ENCODE assay signal across 8 cellular contexts in genomic region chr22:43001271-43002197, GRCh38. TPM values are rescaled to one million over a fixed set of nuclear protein-coding genes. Genes with fewer than 3 reads are reported as not detected.
A peak's percentile ranks its signal among the peaks of the same experiment; 100 is the strongest.
DNase-seq lines count a peak whose midpoint lies in the region; ATAC-seq and TF ChIP-seq lines count a peak whose summit lies in the region.

No MANE protein-coding gene starts in this region.

- TF ChIP-seq POLR2A in lower leg skin (IDR thresholded peaks at IDR 0.05) = no peak

- POLR2A ChIA-PET in activated CD4-positive, alpha-beta memory T cell treated with anti-CD3 and anti-CD28 coated beads for 36 hours (lab: Charles Lee) = interaction anchor here (1.5 to 3.0 kb wide), 2 partner anchors 12 to 14 kb away, joined by 5 to 12 read pairs; no protein-coding TSS in a partner anchor

- CTCF ChIA-PET in activated CD4-positive, alpha-beta memory T cell treated with anti-CD3 and anti-CD28 coated beads for 36 hours (lab: Charles Lee) = interaction anchor here (1.1 to 2.6 kb wide), 4 partner anchors 13 to 107 kb away, joined by 3 to 8 read pairs (median 4); partner anchors contain the start of gene PACSIN2

- no peaks in the 10 kb centered on the region for H3K27me3 ChIP-seq in HUES48 (ENCODE audit: control insufficient read depth, insufficient read depth, low read length)
- no peaks in the 10 kb centered on the region for H3K27me3 ChIP-seq in left ventricle myocardium inferior (ENCODE audit: low read depth)
- H3K27me3 ChIP-seq in smooth muscle cell (ENCODE audit: low read depth) = no peaks in the 10 kb centered on the region

- H3K36me3 ChIP-seq in HUES48 (ENCODE audit: control insufficient read depth, insufficient read depth, low read length) (0 out of 2 replicates have a peak, but pooled peaks cover 3% of the 10 kb centered on the region), left ventricle myocardium inferior (no peaks in the 10 kb centered on the region), smooth muscle cell (ENCODE audit: low read depth) (no peaks in the 10 kb centered on the region)

- no peak overlapping the region for H3K9ac ChIP-seq in HUES48 (ENCODE audit: low read depth, low read length)
- H3K9ac ChIP-seq in smooth muscle cell (ENCODE audit: low read depth) = peak overlapping the region; percentile 27

- TF ChIP-seq CTCF in left ventricle myocardium inferior (IDR thresholded peaks at IDR 0.05; ENCODE audit: borderline replicate concordance) (no peak), smooth muscle cell (IDR thresholded peaks at IDR 0.05; ENCODE audit: borderline replicate concordance, insufficient read depth, poor library complexity, severe bottlenecking) (no peak), lower leg skin (IDR thresholded peaks at IDR 0.05) (no peak)

- H3K4me1 Mint-ChIP-seq in activated CD4-positive, alpha-beta memory T cell treated with anti-CD3 and anti-CD28 coated beads for 36 hours (ENCODE audit: low read depth) = peaks cover 86% of the 10 kb centered on the region

- WGBS in smooth muscle cell (ENCODE audit: low lambda C conversion rate) = 68% methylated on average over 3 of the region's 3 CpGs
- WGBS in lower leg skin, 2 donors = 45 to 66% methylated on average over 2 to 3 of the region's 3 CpGs

- no peak overlapping the region for H3K27ac Mint-ChIP-seq in activated CD4-positive, alpha-beta memory T cell treated with anti-CD3 and anti-CD28 coated beads for 36 hours

- 0 out of 2 replicates have a peak, but pooled peaks cover 3% of the 10 kb centered on the region for H3K9me3 ChIP-seq in HUES48 (ENCODE audit: control insufficient read depth, insufficient read depth, low read length)
- H3K9me3 ChIP-seq in left ventricle myocardium inferior (replicated peaks) = peaks cover 9% of the 10 kb centered on the region
- no peaks in the 10 kb centered on the region for H3K9me3 ChIP-seq in smooth muscle cell (replicated peaks; ENCODE audit: low read depth)

- no peaks in the 10 kb centered on the region for H3K36me3 Mint-ChIP-seq in activated CD4-positive, alpha-beta memory T cell treated with anti-CD3 and anti-CD28 coated beads for 36 hours

- peak overlapping the region; percentile 73 for H3K4me2 ChIP-seq in smooth muscle cell

- H3K4me3 Mint-ChIP-seq in activated CD4-positive, alpha-beta memory T cell treated with anti-CD3 and anti-CD28 coated beads for 36 hours = no peak overlapping the region

- H3K79me2 ChIP-seq in smooth muscle cell (ENCODE audit: low read depth) = peaks cover 95% of the 10 kb centered on the region

- peak; percentile 25 for DNase-seq in activated CD4-positive, alpha-beta memory T cell treated with anti-CD3 and anti-CD28 coated beads for 36 hours
- DNase-seq in left ventricle myocardium inferior = no peak
- no peak for DNase-seq in smooth muscle cell (lab: John Stamatoyannopoulos, UW; ENCODE audit: unreplicated experiment)
- DNase-seq in lower leg skin (ENCODE audit: low spot score in 2 of 2) = no peak
- DNase-seq in ecto neural progenitor cell (ENCODE audit: low spot score) = no peak

- peaks cover 16% of the 10 kb centered on the region for H3F3A ChIP-seq in smooth muscle cell (ENCODE audit: low read depth)

- H3K9me3 Mint-ChIP-seq in activated CD4-positive, alpha-beta memory T cell treated with anti-CD3 and anti-CD28 coated beads for 36 hours = no peaks in the 10 kb centered on the region

- peaks cover 65% of the 10 kb centered on the region for H4K20me1 ChIP-seq in smooth muscle cell (ENCODE audit: low read depth)

- intact Hi-C loops in activated CD4-positive, alpha-beta memory T cell treated with anti-CD3 and anti-CD28 coated beads for 36 hours (cut with micrococcal nuclease) = loop anchor here (5.0 kb wide), 1 partner anchor 69 kb away; no protein-coding TSS in a partner anchor
- intact Hi-C loops in left ventricle myocardium inferior (cut with micrococcal nuclease) = no loop called here
- intact Hi-C loops in lower leg skin (cut with DNase I; ENCODE audit: low total_unique reads) = no loop called here

- no peak overlapping the region for H2AFZ ChIP-seq in smooth muscle cell (ENCODE audit: low read depth)

- H3K4me1 ChIP-seq in HUES48 (ENCODE audit: control insufficient read depth, insufficient read depth, low read length) (peaks cover 62% of the 10 kb centered on the region), left ventricle myocardium inferior (peaks cover 75% of the 10 kb centered on the region), smooth muscle cell (ENCODE audit: low read depth) (peaks cover 35% of the 10 kb centered on the region)

- H3K27me3 Mint-ChIP-seq in activated CD4-positive, alpha-beta memory T cell treated with anti-CD3 and anti-CD28 coated beads for 36 hours = no peaks in the 10 kb centered on the region

- ATAC-seq in HG02571 (IDR thresholded peaks at IDR 0.05; ENCODE audit: unreplicated experiment) (no peak), GM19452 (IDR thresholded peaks at IDR 0.05; ENCODE audit: unreplicated experiment) (no peak)

- H3K27ac ChIP-seq in HUES48 (ENCODE audit: low read depth, low read length) = peak overlapping the region; percentile 81
- peak overlapping the region; percentile 3 for H3K27ac ChIP-seq in left ventricle myocardium inferior (replicated peaks)
- peak overlapping the region; percentile 85 for H3K27ac ChIP-seq in smooth muscle cell (ENCODE audit: low read depth)

- H3K4me3 ChIP-seq in HUES48 (ENCODE audit: low read depth, low read length) = no peak overlapping the region; the same call in 1 of the 2 replicates
- H3K4me3 ChIP-seq in left ventricle myocardium inferior = no peak overlapping the region
- no peak overlapping the region for H3K4me3 ChIP-seq in smooth muscle cell
- H3K4me3 ChIP-seq in lower leg skin (ENCODE audit: low read depth, poor library complexity, severe bottlenecking) = no peak overlapping the region

RNA-seq across cellular contexts. Expression of gene PACSIN2, which starts 13.4 kb away (rescaled TPM):
- total RNA-seq in activated CD4-positive, alpha-beta memory T cell treated with anti-CD3 and anti-CD28 coated beads for 36 hours = 10 to 100 TPM; 35.0 to 35.9 TPM
- total RNA-seq in left ventricle myocardium inferior (64.8 TPM), smooth muscle cell (26.3 and 34.7 TPM in 2 replicates), lower leg skin (10 to 100 TPM; 46.3 to 88.8 (median 58.2) TPM)
- polyA plus RNA-seq in smooth muscle cell = 41.1 and 53.9 TPM in 2 replicates

Comparison
In these comparisons a context has a peak if more than half of its experiments do, and no peak if none do; other contexts are left out.
1. H3K27ac ChIP-seq: peak in every context shown above with its lines; median percentile 85 in smooth muscle cell; 81 in HUES48; 3 in left ventricle myocardium inferior.